ENCODE assay signal across 9 cellular contexts in the genomic region with DNA sequence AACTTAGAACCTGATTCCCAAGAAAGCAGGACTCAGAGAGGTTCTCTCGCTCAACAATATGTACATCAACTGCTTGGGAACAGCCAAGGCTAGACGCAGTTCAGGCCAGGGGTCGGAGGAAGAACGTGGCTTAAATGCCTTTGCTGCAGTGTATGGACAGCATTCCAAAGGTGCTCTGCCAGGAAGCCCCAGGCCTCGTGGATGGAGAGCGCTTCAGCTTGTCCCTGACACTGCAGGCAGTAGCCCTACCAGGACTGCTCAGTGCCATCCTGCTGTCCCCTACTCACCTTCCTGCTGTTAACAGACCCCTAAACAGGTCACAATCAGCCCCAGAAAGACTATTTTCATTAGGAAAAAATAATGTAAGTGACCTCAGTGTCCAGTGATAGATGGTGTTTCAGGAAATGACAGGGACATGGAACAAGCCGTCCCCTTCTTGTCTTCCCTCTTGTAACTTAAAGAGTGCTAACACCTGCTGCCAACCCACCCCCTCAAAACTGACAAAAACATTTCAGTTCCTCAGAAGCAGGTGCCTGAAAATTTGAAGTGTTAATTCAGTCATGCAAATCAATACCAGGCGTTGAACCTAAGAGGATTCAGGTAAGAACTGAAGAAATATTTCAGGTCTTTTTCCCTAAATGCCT. TPM values are rescaled to one million over a fixed set of nuclear protein-coding genes. Genes with fewer than 3 reads are reported as not detected.
DNase-seq lines count a peak whose midpoint lies in the region; ATAC-seq and TF ChIP-seq lines count a peak whose summit lies in the region.
"Had no signal": no experiment of that assay in that cellular context is flagged by ENCODE, and none has a peak within 500 bp of the region (broad histone marks: within the 10 kb centered on the region; RNA-seq: fewer than 3 reads in every experiment).

No MANE protein-coding gene starts in this region.

- H3K27me3 Mint-ChIP-seq in T-helper 17 cell: no peaks in the 10 kb centered on the region
- H3K27me3 Mint-ChIP-seq: activated T-helper 17 cell treated with anti-CD3 and anti-CD28 coated beads, Interleukin-2, amount 50 U/mL, for 72 hours had no signal

- H3K4me3 ChIP-seq in smooth muscle cell: no peak overlapping the region
- H3K4me3 ChIP-seq in foreskin fibroblast (ENCODE audit: low read depth in 1 of 2, low read length in 2 of 2): no peak overlapping the region

- peak overlapping the region; percentile 37 for H3K27ac Mint-ChIP-seq in T-helper 17 cell
- H3K27ac Mint-ChIP-seq: activated T-helper 17 cell treated with anti-CD3 and anti-CD28 coated beads, Interleukin-2, amount 50 U/mL, for 72 hours had no signal

- peaks cover 14% of the 10 kb centered on the region for H3K4me1 Mint-ChIP-seq in T-helper 17 cell

- peaks cover 2% of the 10 kb centered on the region for H3K36me3 Mint-ChIP-seq in T-helper 17 cell (ENCODE audit: low read depth)

- TF ChIP-seq CTCF in smooth muscle cell (IDR thresholded peaks at IDR 0.05; ENCODE audit: borderline replicate concordance, insufficient read depth, poor library complexity, severe bottlenecking) (no peak), foreskin fibroblast (IDR thresholded peaks at IDR 0.05; ENCODE audit: low read depth, low read length) (no peak)

- DNase-seq in T-helper 17 cell: no peak
- DNase-seq in smooth muscle cell (lab: John Stamatoyannopoulos, UW; ENCODE audit: unreplicated experiment): no peak
- no peak for DNase-seq in foreskin fibroblast
- DNase-seq in NCI-H526 (lab: John Stamatoyannopoulos, UW): no peak
- no peak for DNase-seq in OCI-M1 (lab: John Stamatoyannopoulos, UW)
- DNase-seq in NCI-H748 treated with DMSO at 0.1 percent for 48 hours (lab: John Stamatoyannopoulos, UW): no peak

- H3K27me3 ChIP-seq in smooth muscle cell (ENCODE audit: low read depth): no peaks in the 10 kb centered on the region

- peaks cover 94% of the 10 kb centered on the region for H3K79me2 ChIP-seq in smooth muscle cell (ENCODE audit: low read depth)

- H3K9me3 ChIP-seq in T-helper 17 cell (ENCODE audit: control insufficient read depth, low read length, poor library complexity, severe bottlenecking) (no peaks in the 10 kb centered on the region), smooth muscle cell (replicated peaks; ENCODE audit: low read depth) (no peaks in the 10 kb centered on the region)

- H3K4me1 ChIP-seq in smooth muscle cell (ENCODE audit: low read depth): peaks cover 54% of the 10 kb centered on the region

- peaks cover 89% of the 10 kb centered on the region for H4K20me1 ChIP-seq in smooth muscle cell (ENCODE audit: low read depth)

- H3K4me3 Mint-ChIP-seq in T-helper 17 cell: no peak overlapping the region
- H3K4me3 Mint-ChIP-seq: activated T-helper 17 cell treated with anti-CD3 and anti-CD28 coated beads, Interleukin-2, amount 50 U/mL, for 72 hours had no signal

- peak; percentile 45 for ATAC-seq in GM19035 (IDR thresholded peaks at IDR 0.05; ENCODE audit: unreplicated experiment)
- ATAC-seq in HG02678 (IDR thresholded peaks at IDR 0.05; ENCODE audit: unreplicated experiment): peak; percentile 51
- peak; percentile 28 for ATAC-seq in T-helper 17 cell
- ATAC-seq: activated T-helper 17 cell treated with anti-CD3 and anti-CD28 coated beads, Interleukin-2, amount 50 U/mL, for 72 hours had no signal

- no peak overlapping the region for H2AFZ ChIP-seq in smooth muscle cell (ENCODE audit: low read depth)

- H3K9ac ChIP-seq in smooth muscle cell (ENCODE audit: low read depth): peak overlapping the region; percentile 36

- WGBS in smooth muscle cell (ENCODE audit: low lambda C conversion rate): 63% methylated on average over 8 of the region's 8 CpGs

- H3K4me2 ChIP-seq in smooth muscle cell: peak overlapping the region; percentile 33

- H3K27ac ChIP-seq in smooth muscle cell (ENCODE audit: low read depth): peak overlapping the region; percentile 97

- H3K36me3 ChIP-seq in smooth muscle cell (ENCODE audit: low read depth): no peaks in the 10 kb centered on the region

- H3F3A ChIP-seq in smooth muscle cell (ENCODE audit: low read depth): peaks cover 17% of the 10 kb centered on the region

RNA-seq across cellular contexts. Expression of gene CREB3L2, which starts 16.5 kb away (rescaled TPM):
- total RNA-seq in T-helper 17 cell (10 to 100 TPM; 32.9 to 33.6 TPM), smooth muscle cell (46.4 and 69.1 TPM in 2 replicates)
- 27.4 and 37.6 TPM in 2 replicates for polyA plus RNA-seq in smooth muscle cell
